Comparison of ENCODE assay signal across 1 cellular context in the genomic region with DNA sequence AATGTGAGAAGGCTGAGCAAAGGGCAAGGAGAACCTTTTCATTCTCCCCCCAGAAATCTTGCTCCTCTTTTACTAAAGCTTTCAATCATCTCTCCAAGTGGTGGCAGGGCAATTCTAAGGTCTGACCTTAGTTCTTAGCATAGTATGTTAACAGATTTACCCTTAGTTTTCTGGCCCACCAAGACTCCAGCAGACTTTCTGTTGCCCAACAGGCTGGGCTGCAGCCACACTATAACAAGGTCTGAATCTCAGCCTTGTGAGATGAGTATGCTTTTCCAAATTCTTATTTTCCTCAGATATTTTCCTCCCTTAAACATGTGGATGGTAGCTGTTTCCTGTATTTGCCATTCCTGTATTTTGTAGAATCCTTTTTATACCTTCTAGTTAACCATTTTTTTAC.
TF ChIP-seq lines count a peak whose summit lies in the region.

No MANE protein-coding gene starts in this region.

TF ChIP-seq in WTC11, 78 proteins besides CTCF, POLR2A, EP300 and RAD21 (continued from another document):
- TF ChIP-seq, protein P1, sequence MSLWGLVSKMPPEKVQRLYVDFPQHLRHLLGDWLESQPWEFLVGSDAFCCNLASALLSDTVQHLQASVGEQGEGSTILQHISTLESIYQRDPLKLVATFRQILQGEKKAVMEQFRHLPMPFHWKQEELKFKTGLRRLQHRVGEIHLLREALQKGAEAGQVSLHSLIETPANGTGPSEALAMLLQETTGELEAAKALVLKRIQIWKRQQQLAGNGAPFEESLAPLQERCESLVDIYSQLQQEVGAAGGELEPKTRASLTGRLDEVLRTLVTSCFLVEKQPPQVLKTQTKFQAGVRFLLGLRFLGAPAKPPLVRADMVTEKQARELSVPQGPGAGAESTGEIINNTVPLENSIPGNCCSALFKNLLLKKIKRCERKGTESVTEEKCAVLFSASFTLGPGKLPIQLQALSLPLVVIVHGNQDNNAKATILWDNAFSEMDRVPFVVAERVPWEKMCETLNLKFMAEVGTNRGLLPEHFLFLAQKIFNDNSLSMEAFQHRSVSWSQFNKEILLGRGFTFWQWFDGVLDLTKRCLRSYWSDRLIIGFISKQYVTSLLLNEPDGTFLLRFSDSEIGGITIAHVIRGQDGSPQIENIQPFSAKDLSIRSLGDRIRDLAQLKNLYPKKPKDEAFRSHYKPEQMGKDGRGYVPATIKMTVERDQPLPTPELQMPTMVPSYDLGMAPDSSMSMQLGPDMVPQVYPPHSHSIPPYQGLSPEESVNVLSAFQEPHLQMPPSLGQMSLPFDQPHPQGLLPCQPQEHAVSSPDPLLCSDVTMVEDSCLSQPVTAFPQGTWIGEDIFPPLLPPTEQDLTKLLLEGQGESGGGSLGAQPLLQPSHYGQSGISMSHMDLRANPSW (CRISPR knock-in tag; conservative IDR thresholded peaks at IDR 0.05; ENCODE audit: low read depth) = no peak
- TF ChIP-seq, protein P2, sequence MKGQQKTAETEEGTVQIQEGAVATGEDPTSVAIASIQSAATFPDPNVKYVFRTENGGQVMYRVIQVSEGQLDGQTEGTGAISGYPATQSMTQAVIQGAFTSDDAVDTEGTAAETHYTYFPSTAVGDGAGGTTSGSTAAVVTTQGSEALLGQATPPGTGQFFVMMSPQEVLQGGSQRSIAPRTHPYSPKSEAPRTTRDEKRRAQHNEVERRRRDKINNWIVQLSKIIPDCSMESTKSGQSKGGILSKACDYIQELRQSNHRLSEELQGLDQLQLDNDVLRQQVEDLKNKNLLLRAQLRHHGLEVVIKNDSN (CRISPR knock-in tag; IDR thresholded peaks at IDR 0.05) = no peak
- no peak for TF ChIP-seq ZNF671 (CRISPR knock-in tag; IDR thresholded peaks at IDR 0.05)
